ENCODE assay signal across 8 cellular contexts in genomic region chr2:219207254-219207883, GRCh38. TPM values are rescaled to one million over a fixed set of nuclear protein-coding genes. Genes with fewer than 3 reads are reported as not detected.
A peak's percentile ranks its signal among the peaks of the same experiment; 100 is the strongest.
DNase-seq lines count a peak whose midpoint lies in the region; ATAC-seq, FAIRE-seq and TF ChIP-seq lines count a peak whose summit lies in the region.

No MANE protein-coding gene starts in this region.

- H3K4me3 ChIP-seq in gastroesophageal sphincter (peak overlapping the region; percentile 59 to 68), gastrocnemius medialis (peak overlapping the region; percentile 71 to 94 (median 84))

- in situ Hi-C loops in gastrocnemius medialis (cut with MboI; ENCODE audit: low sequenced_read_pairs in 4 of 4) = loop anchor here in 2 of 4 donors (5.0 kb wide), 1 partner anchor 35 kb away; the partner anchor contains the start of gene SLC23A3 (in 2 of the 2)

- no peaks in the 10 kb centered on the region for H3K9me3 ChIP-seq in gastroesophageal sphincter
- H3K9me3 ChIP-seq in gastrocnemius medialis = no peaks in the 10 kb centered on the region

- peaks cover 15% of the 10 kb centered on the region for H3K27me3 Mint-ChIP-seq in WTC11 (ENCODE audit: low read depth)

- POLR2A ChIA-PET in WTC11 (lab: Charles Lee) = interaction anchor here (1.5 to 2.0 kb wide), 3 partner anchors 11 to 45 kb away, joined by 6 to 16 read pairs (median 9); partner anchors contain the start of genes ABCB6, CNPPD1 and TUBA4B

- H3K36me3 Mint-ChIP-seq in WTC11 = peaks cover 36% of the 10 kb centered on the region

- peak overlapping the region; percentile 88 for H3K27ac Mint-ChIP-seq in WTC11

- DNase-seq in GM12892 (ENCODE audit: insufficient read length) = no peak
- no peak for DNase-seq in WTC11 (ENCODE audit: low spot score)
- no peak for DNase-seq in gastrocnemius medialis
- DNase-seq in HUDEP-2 (lab: John Stamatoyannopoulos, UW; ENCODE audit: unreplicated experiment in 76 of 76) = no peak

- CTCF ChIA-PET in WTC11 (lab: Charles Lee) = interaction anchor here (0.8 to 2.0 kb wide), 9 partner anchors 10 to 195 kb away, joined by 3 to 11 read pairs (median 7); partner anchors contain the start of genes CNPPD1, GLB1L and STK16

- peaks cover 6% of the 10 kb centered on the region for H3K4me1 Mint-ChIP-seq in WTC11

- H3K9me3 Mint-ChIP-seq in WTC11 = peaks cover 5% of the 10 kb centered on the region

- ATAC-seq in WTC11 = peak; percentile 6
- no peak for ATAC-seq in gastroesophageal sphincter
- ATAC-seq in gastrocnemius medialis = no peak
- ATAC-seq in HG03280 (IDR thresholded peaks at IDR 0.05; ENCODE audit: unreplicated experiment) = no peak
- ATAC-seq in GM18498 (IDR thresholded peaks at IDR 0.05; ENCODE audit: unreplicated experiment) = no peak
- no peak for ATAC-seq in HG02938 (IDR thresholded peaks at IDR 0.05; ENCODE audit: unreplicated experiment)

- intact Hi-C loops in gastrocnemius medialis (cut with DNase I; ENCODE audit: low total_unique reads) = loop anchor here (1.0 kb wide), 1 partner anchor 46 kb away; the partner anchor contains the start of genes TUBA4A and TUBA4B

- TF ChIP-seq CTCF in WTC11 (IDR thresholded peaks at IDR 0.05) (no peak), gastroesophageal sphincter (IDR thresholded peaks at IDR 0.05) (no peak), gastrocnemius medialis (IDR thresholded peaks at IDR 0.05 in 4 of 5, conservative IDR thresholded peaks at IDR 0.05 in 1 of 5) (no peak)

- peak; percentile 27 for FAIRE-seq in GM12892 (lab: Jason Lieb, UNC)

- H3K36me3 ChIP-seq in gastroesophageal sphincter (peaks cover 0 to 40% of the 10 kb centered on the region in 2 donors), gastrocnemius medialis (peaks cover 0 to 42% of the 10 kb centered on the region in 2 donors)

- H3K27ac ChIP-seq in gastroesophageal sphincter = peak overlapping the region; percentile 73 to 99 (median 93)
- H3K27ac ChIP-seq in gastrocnemius medialis = peak overlapping the region; percentile 87 to 99 (median 98)

- H3K27me3 ChIP-seq in gastroesophageal sphincter (no peaks in the 10 kb centered on the region), gastrocnemius medialis (no peaks in the 10 kb centered on the region)

- H3K4me3 Mint-ChIP-seq in WTC11 = peak overlapping the region; percentile 74

- TF ChIP-seq POLR2A in GM12892 (IDR thresholded peaks at IDR 0.05; ENCODE audit: low read depth, low read length) (no peak), gastroesophageal sphincter (IDR thresholded peaks at IDR 0.05) (no peak), gastrocnemius medialis (IDR thresholded peaks at IDR 0.05) (no peak)

- peaks cover 0 to 29% (median 9%) of the 10 kb centered on the region in 3 donors for H3K4me1 ChIP-seq in gastroesophageal sphincter
- H3K4me1 ChIP-seq in gastrocnemius medialis = peaks cover 16 to 21% of the 10 kb centered on the region in 2 donors

- WGBS in gastroesophageal sphincter (ENCODE audit: low coverage in 1 of 2), 2 donors = 0% methylated on average over 3 to 5 of the region's 14 CpGs

- TF ChIP-seq EP300 in gastroesophageal sphincter (IDR thresholded peaks at IDR 0.05) = no peak

TF ChIP-seq in WTC11, 78 proteins besides CTCF, POLR2A, EP300 and RAD21 (continues in another document):
- TF ChIP-seq NR1H2 (CRISPR knock-in tag; IDR thresholded peaks at IDR 0.05) (no peak), SMAD4 (CRISPR knock-in tag; IDR thresholded peaks at IDR 0.05) (no peak), ZNF396 (CRISPR knock-in tag; IDR thresholded peaks at IDR 0.05; ENCODE audit: borderline replicate concordance) (no peak), NFATC4 (CRISPR knock-in tag; IDR thresholded peaks at IDR 0.05) (no peak), USF2 (CRISPR knock-in tag; IDR thresholded peaks at IDR 0.05) (no peak), ZNF232 (CRISPR knock-in tag; IDR thresholded peaks at IDR 0.05) (no peak), PRRX2 (CRISPR knock-in tag; IDR thresholded peaks at IDR 0.05) (no peak), FOXJ3 (CRISPR knock-in tag; IDR thresholded peaks at IDR 0.05; ENCODE audit: borderline replicate concordance) (no peak), PREB (CRISPR knock-in tag; IDR thresholded peaks at IDR 0.05; ENCODE audit: borderline replicate concordance) (no peak; the same call in 1 of the 2 replicates)
- TF ChIP-seq, protein P1, sequence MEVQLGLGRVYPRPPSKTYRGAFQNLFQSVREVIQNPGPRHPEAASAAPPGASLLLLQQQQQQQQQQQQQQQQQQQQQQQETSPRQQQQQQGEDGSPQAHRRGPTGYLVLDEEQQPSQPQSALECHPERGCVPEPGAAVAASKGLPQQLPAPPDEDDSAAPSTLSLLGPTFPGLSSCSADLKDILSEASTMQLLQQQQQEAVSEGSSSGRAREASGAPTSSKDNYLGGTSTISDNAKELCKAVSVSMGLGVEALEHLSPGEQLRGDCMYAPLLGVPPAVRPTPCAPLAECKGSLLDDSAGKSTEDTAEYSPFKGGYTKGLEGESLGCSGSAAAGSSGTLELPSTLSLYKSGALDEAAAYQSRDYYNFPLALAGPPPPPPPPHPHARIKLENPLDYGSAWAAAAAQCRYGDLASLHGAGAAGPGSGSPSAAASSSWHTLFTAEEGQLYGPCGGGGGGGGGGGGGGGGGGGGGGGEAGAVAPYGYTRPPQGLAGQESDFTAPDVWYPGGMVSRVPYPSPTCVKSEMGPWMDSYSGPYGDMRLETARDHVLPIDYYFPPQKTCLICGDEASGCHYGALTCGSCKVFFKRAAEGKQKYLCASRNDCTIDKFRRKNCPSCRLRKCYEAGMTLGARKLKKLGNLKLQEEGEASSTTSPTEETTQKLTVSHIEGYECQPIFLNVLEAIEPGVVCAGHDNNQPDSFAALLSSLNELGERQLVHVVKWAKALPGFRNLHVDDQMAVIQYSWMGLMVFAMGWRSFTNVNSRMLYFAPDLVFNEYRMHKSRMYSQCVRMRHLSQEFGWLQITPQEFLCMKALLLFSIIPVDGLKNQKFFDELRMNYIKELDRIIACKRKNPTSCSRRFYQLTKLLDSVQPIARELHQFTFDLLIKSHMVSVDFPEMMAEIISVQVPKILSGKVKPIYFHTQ (CRISPR knock-in tag; IDR thresholded peaks at IDR 0.05) = no peak
- TF ChIP-seq, protein P2, sequence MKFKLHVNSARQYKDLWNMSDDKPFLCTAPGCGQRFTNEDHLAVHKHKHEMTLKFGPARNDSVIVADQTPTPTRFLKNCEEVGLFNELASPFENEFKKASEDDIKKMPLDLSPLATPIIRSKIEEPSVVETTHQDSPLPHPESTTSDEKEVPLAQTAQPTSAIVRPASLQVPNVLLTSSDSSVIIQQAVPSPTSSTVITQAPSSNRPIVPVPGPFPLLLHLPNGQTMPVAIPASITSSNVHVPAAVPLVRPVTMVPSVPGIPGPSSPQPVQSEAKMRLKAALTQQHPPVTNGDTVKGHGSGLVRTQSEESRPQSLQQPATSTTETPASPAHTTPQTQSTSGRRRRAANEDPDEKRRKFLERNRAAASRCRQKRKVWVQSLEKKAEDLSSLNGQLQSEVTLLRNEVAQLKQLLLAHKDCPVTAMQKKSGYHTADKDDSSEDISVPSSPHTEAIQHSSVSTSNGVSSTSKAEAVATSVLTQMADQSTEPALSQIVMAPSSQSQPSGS (CRISPR knock-in tag; IDR thresholded peaks at IDR 0.05; ENCODE audit: borderline replicate concordance, low read depth) = no peak
- TF ChIP-seq, protein P3, sequence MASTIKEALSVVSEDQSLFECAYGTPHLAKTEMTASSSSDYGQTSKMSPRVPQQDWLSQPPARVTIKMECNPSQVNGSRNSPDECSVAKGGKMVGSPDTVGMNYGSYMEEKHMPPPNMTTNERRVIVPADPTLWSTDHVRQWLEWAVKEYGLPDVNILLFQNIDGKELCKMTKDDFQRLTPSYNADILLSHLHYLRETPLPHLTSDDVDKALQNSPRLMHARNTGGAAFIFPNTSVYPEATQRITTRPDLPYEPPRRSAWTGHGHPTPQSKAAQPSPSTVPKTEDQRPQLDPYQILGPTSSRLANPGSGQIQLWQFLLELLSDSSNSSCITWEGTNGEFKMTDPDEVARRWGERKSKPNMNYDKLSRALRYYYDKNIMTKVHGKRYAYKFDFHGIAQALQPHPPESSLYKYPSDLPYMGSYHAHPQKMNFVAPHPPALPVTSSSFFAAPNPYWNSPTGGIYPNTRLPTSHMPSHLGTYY (CRISPR knock-in tag; IDR thresholded peaks at IDR 0.05) = no peak

RNA-seq across cellular contexts. Expression of gene ZFAND2B, which starts 0.8 kb away (rescaled TPM):
- polyA plus RNA-seq in GM12892 (2012; ENCODE audit: missing spikeins) = 21.2 TPM
- 19.5 to 21.1 TPM (median 20.2 TPM) in 3 replicates for total RNA-seq in WTC11 (2021)
- total RNA-seq in gastroesophageal sphincter = 10 to 100 TPM; 34.7 to 44.5 (median 37.6) TPM
- 10 to 100 TPM; 33.2 to 60.8 (median 41.2) TPM for total RNA-seq in gastrocnemius medialis

RNA-seq across cellular contexts. Expression of gene ABCB6, which starts 11.4 kb away (rescaled TPM):
- 26.8 TPM for polyA plus RNA-seq in GM12892 (2012; ENCODE audit: missing spikeins)
- total RNA-seq in WTC11 (2021) (42.1 to 45.3 TPM (median 44.8 TPM) in 3 replicates), gastroesophageal sphincter (10 to 100 TPM; 11.4 to 19.6 (median 16.8) TPM), gastrocnemius medialis (10 to 100 TPM; 15.0 to 45.8 (median 31.8) TPM)

RNA-seq across cellular contexts. Expression of gene ATG9A, which starts 22.1 kb away (rescaled TPM):
- 14.9 TPM for polyA plus RNA-seq in GM12892 (2012; ENCODE audit: missing spikeins)
- total RNA-seq in WTC11 (2021) (42.9 to 48.4 TPM (median 46.7 TPM) in 3 replicates), gastroesophageal sphincter (10 to 100 TPM; 39.8 to 82.6 (median 47.0) TPM), gastrocnemius medialis (100 to 1,000 TPM; 111 to 208 (median 176) TPM)

RNA-seq across cellular contexts. Expression of gene ANKZF1, which starts 22.2 kb away (rescaled TPM):
- polyA plus RNA-seq in GM12892 (2012; ENCODE audit: missing spikeins) = 95.3 TPM
- total RNA-seq in WTC11 (2021) (56.9 to 70.4 TPM (median 58.0 TPM) in 3 replicates), gastroesophageal sphincter (10 to 100 TPM; 24.3 to 48.4 (median 25.1) TPM), gastrocnemius medialis (10 to 100 TPM; 13.0 to 23.0 (median 19.1) TPM)

RNA-seq across cellular contexts. Expression of gene RETREG2, which starts 29.3 kb away (rescaled TPM):
- 20.2 TPM for polyA plus RNA-seq in GM12892 (2012; ENCODE audit: missing spikeins)
- total RNA-seq in WTC11 (2021) (50.2 to 60.2 TPM (median 52.8 TPM) in 3 replicates), gastroesophageal sphincter (10 to 100 TPM; 49.8 to 63.7 (median 57.6) TPM), gastrocnemius medialis (10 to 100 TPM; 39.8 to 57.2 (median 44.9) TPM)
